ENCODE assay signal across 1 cellular context in the genomic region with DNA sequence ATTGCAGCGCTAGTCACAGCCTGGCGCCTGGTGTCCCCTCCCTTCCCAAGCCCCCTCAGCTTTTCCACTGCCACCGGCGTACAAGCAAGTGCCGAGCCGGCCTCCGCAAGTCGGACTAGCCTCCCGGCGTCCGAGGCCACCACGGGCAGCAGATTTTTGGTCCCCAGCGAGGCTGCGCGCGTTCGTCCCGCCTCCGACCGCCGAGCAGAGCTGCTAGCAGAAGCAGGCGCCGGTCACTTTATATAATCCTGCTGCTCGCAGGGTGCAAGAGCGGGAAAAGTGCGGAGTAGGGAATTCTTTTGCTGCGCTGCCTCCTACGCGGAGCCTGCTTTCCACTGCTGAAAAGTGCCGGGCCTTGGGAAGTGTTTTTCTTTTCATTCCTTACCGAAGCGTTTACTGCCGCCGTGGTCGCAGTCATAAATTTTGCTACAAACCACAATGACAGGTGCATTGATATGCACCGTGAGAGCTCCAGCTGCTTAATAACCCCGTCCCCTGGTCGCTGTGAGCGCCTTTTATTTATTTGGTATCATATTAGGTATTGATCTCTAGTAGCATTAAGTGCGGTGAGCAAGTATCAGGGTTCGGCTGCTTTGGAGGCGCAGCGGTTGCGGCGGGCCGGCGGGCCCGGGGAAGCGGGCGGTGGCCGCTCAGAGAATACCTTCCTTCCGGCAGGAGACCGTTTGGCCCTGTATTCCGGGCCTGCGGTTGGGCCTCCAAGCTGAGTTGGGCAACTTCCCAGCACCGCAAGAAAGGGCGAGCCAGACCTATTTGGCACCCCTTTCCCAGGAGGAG.
TF ChIP-seq lines count a peak whose summit lies in the region.

No MANE protein-coding gene starts in this region.

TF ChIP-seq in HepG2, 621 proteins besides CTCF, POLR2A, EP300 and RAD21:
- peak; percentile 26; the same call in 1 of the 2 replicates for TF ChIP-seq ZNF687 (CRISPR knock-in tag; IDR thresholded peaks at IDR 0.05)
- TF ChIP-seq GLI4 (CRISPR knock-in tag; IDR thresholded peaks at IDR 0.05; ENCODE audit: borderline replicate concordance): no peak
- peak; percentile 6 for TF ChIP-seq YY1 (IDR thresholded peaks at IDR 0.05; ENCODE audit: insufficient read depth, insufficient replicate concordance, low read depth, low read length)
